In the genomic region with DNA sequence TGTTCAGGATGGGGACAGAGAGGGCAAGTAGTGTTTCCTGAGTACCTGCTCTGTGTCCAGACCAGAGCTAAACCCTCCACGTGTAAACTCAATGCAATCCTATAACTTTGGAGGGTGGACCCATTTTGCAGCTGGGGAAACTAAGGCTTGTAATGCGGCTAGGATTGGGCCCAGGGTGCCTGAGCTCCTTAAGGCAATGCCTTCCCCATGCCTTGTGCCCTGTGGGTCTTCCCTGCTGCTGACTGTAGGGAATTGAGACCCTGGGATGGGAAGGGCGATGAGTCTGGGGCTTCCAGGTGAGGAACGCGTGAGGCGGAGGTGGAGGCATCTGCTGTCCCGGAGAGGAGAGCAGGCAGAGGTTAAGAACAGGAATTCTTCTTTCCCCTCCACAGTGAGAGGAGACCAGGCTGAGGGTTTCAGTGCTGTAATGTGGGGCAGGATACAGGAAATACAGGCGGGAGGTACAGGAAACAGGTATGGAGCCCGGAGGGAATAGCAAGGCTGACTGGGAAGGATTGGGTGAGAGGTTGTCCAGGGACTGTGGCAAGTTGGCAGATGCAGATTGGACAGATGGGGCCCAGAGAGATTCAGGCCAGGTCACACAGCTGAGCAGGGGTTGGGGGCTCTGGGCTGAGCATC, we compare ENCODE assay signal across 13 cellular contexts. TPM values are rescaled to one million over a fixed set of nuclear protein-coding genes. Genes with fewer than 3 reads are reported as not detected.
DNase-seq lines count a peak whose midpoint lies in the region; ATAC-seq, FAIRE-seq and TF ChIP-seq lines count a peak whose summit lies in the region.
"Had no signal": no experiment of that assay in that cellular context is flagged by ENCODE, and none has a peak within 500 bp of the region (broad histone marks: within the 10 kb centered on the region; RNA-seq: fewer than 3 reads in every experiment).

No MANE protein-coding gene starts in this region.

- DNase-seq in BE2C (no peak), GM23338 (ENCODE audit: low spot score) (peak; percentile 41), mesothelial cell of epicardium (ENCODE audit: low spot score in 2 of 2, unreplicated experiment in 2 of 2) (no peak), NOMO-1 treated with DMSO at 0.1 percent for 48 hours (lab: John Stamatoyannopoulos, UW; ENCODE audit: unreplicated experiment) (no peak), hepatic stellate cell (ENCODE audit: low spot score) (no peak), cerebellar cortex (ENCODE audit: low spot score) (no peak), GM12891 (ENCODE audit: insufficient read length, low spot score) (no peak)
- DNase-seq: hippocampal formation had no signal

- H2AFZ ChIP-seq in GM23338, result peak overlapping the region; percentile 95

- no peaks in the 10 kb centered on the region for H3K9me3 ChIP-seq in BE2C
- H3K9me3 ChIP-seq: ascending aorta had no signal

- H3K4me1 Mint-ChIP-seq in GM23338 (peaks cover 21% of the 10 kb centered on the region), brain (peaks cover 5% of the 10 kb centered on the region), mesothelial cell of epicardium (peaks cover 8% of the 10 kb centered on the region)

- ATAC-seq in GM23338, result peak; percentile 1; the same call in 1 of the 3 replicates

- no peaks in the 10 kb centered on the region for H3K27me3 ChIP-seq in BE2C
- no peaks in the 10 kb centered on the region for H3K27me3 ChIP-seq in GM23338 (ENCODE audit: insufficient read depth)
- H3K27me3 ChIP-seq: ascending aorta had no signal

- peak overlapping the region; percentile 20 for H3K4me3 Mint-ChIP-seq in GM23338
- H3K4me3 Mint-ChIP-seq in brain, result no peak overlapping the region
- H3K4me3 Mint-ChIP-seq in mesothelial cell of epicardium, result no peak overlapping the region
- H3K4me3 Mint-ChIP-seq: CD4-positive, alpha-beta T cell had no signal

- H3K4me3 ChIP-seq in BE2C (ENCODE audit: low read depth, low read length) (no peak overlapping the region), GM23338 (peak overlapping the region; percentile 77)
- H3K4me3 ChIP-seq: ascending aorta had no signal

- no peaks in the 10 kb centered on the region for H4K20me1 ChIP-seq in GM23338 (replicated peaks; ENCODE audit: insufficient read depth)

- no peaks in the 10 kb centered on the region for H3K9me2 ChIP-seq in GM23338 (ENCODE audit: insufficient read depth)

- H3K27ac ChIP-seq in GM23338 (ENCODE audit: low read depth), result peak overlapping the region; percentile 66; the same call in 1 of the 2 replicates
- H3K27ac ChIP-seq: ascending aorta had no signal

- no peak for FAIRE-seq in GM12891 (lab: Jason Lieb, UNC)
- FAIRE-seq: endometrium had no signal

- peak overlapping the region; percentile 72 for H3K4me2 ChIP-seq in GM23338

- H3K9me3 Mint-ChIP-seq in GM23338, result no peaks in the 10 kb centered on the region
- peaks cover 0 to 3% (median 0%) of the 10 kb centered on the region in 5 experiments for H3K9me3 Mint-ChIP-seq in brain
- H3K9me3 Mint-ChIP-seq in mesothelial cell of epicardium, result no peaks in the 10 kb centered on the region
- H3K9me3 Mint-ChIP-seq: CD4-positive, alpha-beta T cell had no signal

- no peaks in the 10 kb centered on the region for H3K4me1 ChIP-seq in BE2C
- peaks cover 13% of the 10 kb centered on the region; the same call in 1 of the 2 replicates for H3K4me1 ChIP-seq in GM23338 (ENCODE audit: insufficient read depth)
- H3K4me1 ChIP-seq: ascending aorta had no signal

- peaks cover 11% of the 10 kb centered on the region for H3F3A ChIP-seq in GM23338 (replicated peaks; ENCODE audit: low read depth)

- TF ChIP-seq POLR2A in GM12891 (IDR thresholded peaks at IDR 0.05; ENCODE audit: low read depth, low read length), result no peak

- H3K27ac Mint-ChIP-seq in GM23338 (peak overlapping the region; percentile 2; the same call in 1 of the 2 replicates), brain (peak overlapping the region in 3 of 5 experiments; percentile 9 to 71 (median 17)), mesothelial cell of epicardium (peak overlapping the region; percentile 15)
- H3K27ac Mint-ChIP-seq: CD4-positive, alpha-beta T cell had no signal

- H3K79me2 ChIP-seq in GM23338 (replicated peaks; ENCODE audit: insufficient read depth), result no peaks in the 10 kb centered on the region

- TF ChIP-seq CTCF in BE2C (IDR thresholded peaks at IDR 0.05; ENCODE audit: low read depth, low read length) (peak; percentile 16; the same call in 1 of the 2 replicates), GM23338 (conservative IDR thresholded peaks at IDR 0.05; ENCODE audit: low read depth in 2 of 2) (peak in 1 of 2 experiments; percentile 21; a peak in 1 of 4 replicates), brain (conservative IDR thresholded peaks at IDR 0.05) (peak in 1 of 2 experiments; percentile 17), mesothelial cell of epicardium (IDR thresholded peaks at IDR 0.05; ENCODE audit: unreplicated experiment) (no peak)

- no peaks in the 10 kb centered on the region for H3K36me3 Mint-ChIP-seq in GM23338 (ENCODE audit: low read depth)
- H3K36me3 Mint-ChIP-seq in brain, result peaks cover 20% of the 10 kb centered on the region
- no peaks in the 10 kb centered on the region for H3K36me3 Mint-ChIP-seq in mesothelial cell of epicardium

- H3K36me3 ChIP-seq in BE2C (no peaks in the 10 kb centered on the region), GM23338 (ENCODE audit: insufficient read depth) (no peaks in the 10 kb centered on the region)

- peaks cover 16% of the 10 kb centered on the region for H3K27me3 Mint-ChIP-seq in GM23338 (ENCODE audit: insufficient read depth, low read depth, poor library complexity)
- H3K27me3 Mint-ChIP-seq in brain, result no peaks in the 10 kb centered on the region
- H3K27me3 Mint-ChIP-seq in mesothelial cell of epicardium (ENCODE audit: low read depth), result no peaks in the 10 kb centered on the region
- H3K27me3 Mint-ChIP-seq: CD4-positive, alpha-beta T cell had no signal

TF ChIP-seq in GM23338, 12 proteins besides CTCF, POLR2A, EP300 and RAD21 (continues in another document):
- TF ChIP-seq STAT1 (IDR thresholded peaks at IDR 0.05; ENCODE audit: unreplicated experiment) (no peak), ZNF114 (CRISPR knock-in tag; IDR thresholded peaks at IDR 0.05) (no peak), EZH2 (IDR thresholded peaks at IDR 0.05; ENCODE audit: low read depth, unreplicated experiment) (no peak), NANOG (IDR thresholded peaks at IDR 0.05; ENCODE audit: borderline replicate concordance) (no peak)

TF ChIP-seq in GM12891, 5 proteins besides CTCF, POLR2A, EP300 and RAD21:
- TF ChIP-seq POU2F2 (IDR thresholded peaks at IDR 0.05; ENCODE audit: low read depth, low read length) (no peak), PAX5 (IDR thresholded peaks at IDR 0.05; ENCODE audit: insufficient read depth, low read length, severe bottlenecking) (no peak), SPI1 (IDR thresholded peaks at IDR 0.05; ENCODE audit: low read depth, low read length) (no peak), TAF1 (IDR thresholded peaks at IDR 0.05; ENCODE audit: low read depth, low read length) (no peak), POLR2AphosphoS5 (IDR thresholded peaks at IDR 0.05; ENCODE audit: low read depth, low read length) (no peak)

RNA-seq across cellular contexts. Expression of gene SLC27A1, which starts 19.2 kb away (rescaled TPM):
- 4.7 TPM for polyA plus RNA-seq in BE2C (2012; ENCODE audit: insufficient read depth, insufficient read length, low read depth)
- total RNA-seq in GM23338 (2014; rRNA removed; shearing (Covaris generic)), result 9.3 and 11.6 TPM in 2 replicates
- polyA plus RNA-seq in GM23338 (2016; fragmentation: Nextera tagmentation; extraction: Ambion mirVana) (2.1 and 3.5 TPM in 2 replicates), brain (ENCODE audit: insufficient read depth, low read depth, low replicate concordance) (20.4 TPM)
- total RNA-seq in mesothelial cell of epicardium, result 25.1 to 27.5 TPM (median 26.0 TPM) in 3 replicates
- polyA plus RNA-seq in GM12891 (2012; ENCODE audit: low read depth, missing spikeins), result 1.6 TPM

RNA-seq across cellular contexts. Expression of gene PGLS, which starts 21.9 kb away (rescaled TPM):
- 9.4 TPM for polyA plus RNA-seq in BE2C (2012; ENCODE audit: insufficient read depth, insufficient read length, low read depth)
- 55.4 and 63.5 TPM in 2 replicates for total RNA-seq in GM23338 (2014; rRNA removed; shearing (Covaris generic))
- 56.9 and 62.2 TPM in 2 replicates for polyA plus RNA-seq in GM23338 (2016; fragmentation: Nextera tagmentation; extraction: Ambion mirVana)
- polyA plus RNA-seq in brain (ENCODE audit: insufficient read depth, low read depth, low replicate concordance), result 95.7 TPM
- total RNA-seq in mesothelial cell of epicardium, result 100.0 to 106 TPM (median 104 TPM) in 3 replicates
- polyA plus RNA-seq in GM12891 (2012; ENCODE audit: low read depth, missing spikeins), result 80.9 TPM

RNA-seq across cellular contexts. Expression of gene NXNL1, which starts 28.8 kb away (rescaled TPM):
- polyA plus RNA-seq in BE2C (2012; ENCODE audit: insufficient read depth, insufficient read length, low read depth), result not detected
- not detected in 2 replicates for total RNA-seq in GM23338 (2014; rRNA removed; shearing (Covaris generic))
- not detected in 2 replicates for polyA plus RNA-seq in GM23338 (2016; fragmentation: Nextera tagmentation; extraction: Ambion mirVana)
- not detected for polyA plus RNA-seq in brain (ENCODE audit: insufficient read depth, low read depth, low replicate concordance)
- total RNA-seq in mesothelial cell of epicardium, result not detected in 3 replicates
- polyA plus RNA-seq in GM12891 (2012; ENCODE audit: low read depth, missing spikeins), result not detected
- total RNA-seq: ascending aorta; CD4-positive, alpha-beta T cell; pulmonary artery endothelial cell had no signal

RNA-seq across cellular contexts. Expression of gene TMEM221, which starts 41.0 kb away (rescaled TPM):
- not detected for polyA plus RNA-seq in BE2C (2012; ENCODE audit: insufficient read depth, insufficient read length, low read depth)
- total RNA-seq in GM23338 (2014; rRNA removed; shearing (Covaris generic)), result 0.90 and 1.8 TPM in 2 replicates
- polyA plus RNA-seq in GM23338 (2016; fragmentation: Nextera tagmentation; extraction: Ambion mirVana), result 0.40 and 1.8 TPM in 2 replicates
- polyA plus RNA-seq in brain (ENCODE audit: insufficient read depth, low read depth, low replicate concordance), result 1.3 TPM
- total RNA-seq in mesothelial cell of epicardium, result 4.8 to 6.0 TPM (median 5.1 TPM) in 3 replicates
- polyA plus RNA-seq in GM12891 (2012; ENCODE audit: low read depth, missing spikeins), result 0.05 TPM
- total RNA-seq: ascending aorta; CD4-positive, alpha-beta T cell; pulmonary artery endothelial cell had no signal
